Comparison of ENCODE assay signal across 1 cellular context in the genomic region with DNA sequence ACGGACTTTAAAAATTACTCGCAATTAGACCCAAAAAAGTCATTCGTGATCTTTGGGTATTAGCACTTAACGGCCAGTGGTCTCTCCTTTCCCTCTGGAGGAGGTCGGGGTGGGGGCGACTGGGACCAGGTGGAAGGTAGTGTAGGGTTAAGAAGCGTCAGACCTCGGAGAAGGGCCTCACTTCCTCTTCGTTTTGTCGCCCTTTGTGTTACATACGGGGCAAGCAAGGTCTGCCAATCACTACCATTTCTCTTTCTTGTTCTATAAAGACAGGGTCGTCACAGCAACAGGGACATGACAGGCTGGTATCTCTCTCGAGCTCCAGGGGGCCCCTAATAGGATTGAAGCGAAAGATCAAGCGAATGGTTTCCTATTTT.
TF ChIP-seq lines count a peak whose summit lies in the region.

No MANE protein-coding gene starts in this region.

TF ChIP-seq in GM12878, 131 proteins besides CTCF, POLR2A, EP300 and RAD21 (continued from another document):
- no peak for TF ChIP-seq NR2C2 (IDR thresholded peaks at IDR 0.05; ENCODE audit: borderline replicate concordance, control insufficient read depth, insufficient read length, low read depth)
